Comparison of ENCODE assay signal across 21 cellular contexts in genomic region chr12:25840678-25841077, GRCh38.
A peak's percentile ranks its signal among the peaks of the same experiment; 100 is the strongest.
DNase-seq lines count a peak whose midpoint lies in the region; ATAC-seq and TF ChIP-seq lines count a peak whose summit lies in the region.
"Had no signal": no experiment of that assay in that cellular context is flagged by ENCODE, and none has a peak within 500 bp of the region (broad histone marks: within the 10 kb centered on the region; RNA-seq: fewer than 3 reads in every experiment).

No MANE protein-coding gene starts in this region.

- peak; percentile 26 for DNase-seq in GM23248
- DNase-seq in adipocyte (ENCODE audit: low read depth) = peak; percentile 73
- peak; percentile 70 to 80 for DNase-seq in fibroblast of lung (ENCODE audit: low read depth in 2 of 2)
- peak; percentile 25 for DNase-seq in skeletal muscle cell (ENCODE audit: low read depth)
- DNase-seq in DMS153 treated with DMSO at 0.1 percent for 48 hours (lab: John Stamatoyannopoulos, UW; ENCODE audit: unreplicated experiment) = no peak
- DNase-seq in dorsolateral prefrontal cortex = no peak
- DNase-seq: activated CD4-positive, alpha-beta T cell treated with anti-CD3 and anti-CD28 coated beads, Interleukin-2, amount 10 ng/mL, durations not matched to agents 7 days and 5 days; activated CD8-positive, alpha-beta memory T cell treated with anti-CD3 and anti-CD28 coated beads, Interleukin-2, amount 50 U/mL, for 48 hours; activated gamma-delta T cell; amygdala; BE2C; glutamatergic neuron; immature natural killer cell; lower lobe of right lung; NCI-H2227 treated with DMSO at 0.1 percent for 48 hours; nucleus accumbens; PC-3; right lobe of liver; stimulated activated CD4-positive, alpha-beta T cell treated with anti-CD3 and anti-CD28 coated beads, Interleukin-1b, Interleukin-23, amount 100 ng/mL, for 48 hours; stimulated activated naive CD8-positive, alpha-beta T cell treated with anti-CD3 and anti-CD28 coated beads, Interleukin-15, Interleukin-2, amounts not matched to agents 100 U/mL and 50 U/mL, for 24 hours had no signal

- no peak for ATAC-seq in GM19351 (IDR thresholded peaks at IDR 0.05; ENCODE audit: unreplicated experiment)
- ATAC-seq: lower lobe of right lung; PC-3; right lobe of liver; stimulated activated naive CD8-positive, alpha-beta T cell treated with anti-CD3 and anti-CD28 coated beads, Interleukin-15, Interleukin-2, amounts not matched to agents 100 U/mL and 50 U/mL, for 24 hours had no signal

- H2AFZ ChIP-seq in GM23248 = no peak overlapping the region
- H2AFZ ChIP-seq in fibroblast of lung (ENCODE audit: low read length) = peak overlapping the region; percentile 12

- 84 to 89% methylated on average over 6 of the region's 6 CpGs for WGBS in GM23248 (ENCODE audit: low coverage in 1 of 2, low lambda C conversion rate in 2 of 2, missing lambda C conversion rate in 2 of 2), 2 experiments

- H3K36me3 ChIP-seq in GM23248 (ENCODE audit: low read depth) (no peaks in the 10 kb centered on the region), adipocyte (ENCODE audit: control insufficient read depth, insufficient read depth, low read length, severe bottlenecking) (no peaks in the 10 kb centered on the region), fibroblast of lung (ENCODE audit: control insufficient read depth, insufficient read depth, low read length) (no peaks in the 10 kb centered on the region)
- H3K36me3 ChIP-seq: BE2C, lower lobe of right lung, right lobe of liver had no signal

- H3K9me3 ChIP-seq in GM23248 (ENCODE audit: low read depth) (no peaks in the 10 kb centered on the region), adipocyte (ENCODE audit: control insufficient read depth, low read length) (peaks cover 2% of the 10 kb centered on the region), fibroblast of lung (ENCODE audit: control insufficient read depth, insufficient read depth, low read depth, low read length) (no peaks in the 10 kb centered on the region)
- H3K9me3 ChIP-seq: BE2C, lower lobe of right lung, right lobe of liver had no signal

- no peak for TF ChIP-seq CTCF in fibroblast of lung (conservative IDR thresholded peaks at IDR 0.05 in 1 of 2, IDR thresholded peaks at IDR 0.05 in 1 of 2; ENCODE audit: low read depth in 1 of 2, low read length in 2 of 2)
- no peak for TF ChIP-seq CTCF in dorsolateral prefrontal cortex (IDR thresholded peaks at IDR 0.05 in 54 of 56, conservative IDR thresholded peaks at IDR 0.05 in 2 of 56; ENCODE audit: low read depth in 1 of 56, partially characterized antibody in 56 of 56)

- H4K20me1 ChIP-seq in GM23248 (ENCODE audit: insufficient read depth) = no peaks in the 10 kb centered on the region
- no peaks in the 10 kb centered on the region for H4K20me1 ChIP-seq in fibroblast of lung (ENCODE audit: control insufficient read depth, extremely low read depth, insufficient read depth, low read length)

- H3K4me1 ChIP-seq in GM23248 (ENCODE audit: insufficient read depth) = peaks cover 9% of the 10 kb centered on the region
- peaks cover 3% of the 10 kb centered on the region for H3K4me1 ChIP-seq in adipocyte (ENCODE audit: control insufficient read depth, insufficient read depth, low read length)
- H3K4me1 ChIP-seq in fibroblast of lung (ENCODE audit: control insufficient read depth, extremely low read depth, insufficient read depth, low read length) = peaks cover 3% of the 10 kb centered on the region
- H3K4me1 ChIP-seq: BE2C, lower lobe of right lung, right lobe of liver had no signal

- no peaks in the 10 kb centered on the region for H3K9me2 ChIP-seq in GM23248 (ENCODE audit: insufficient read depth)

- H3K79me2 ChIP-seq in GM23248 (ENCODE audit: insufficient read depth) (no peaks in the 10 kb centered on the region), fibroblast of lung (ENCODE audit: control insufficient read depth, insufficient read depth, low read length) (no peaks in the 10 kb centered on the region)

- in situ Hi-C loops in GM23248 (cut with MboI) = no loop called here

- H3K4me2 ChIP-seq in GM23248 (ENCODE audit: unreplicated experiment) = no peak overlapping the region
- H3K4me2 ChIP-seq in fibroblast of lung (ENCODE audit: extremely low read depth, insufficient read depth, low read length) = peak overlapping the region; percentile 17

- intact Hi-C loops in dorsolateral prefrontal cortex (cut with DNase I) = no loop called here

- no peaks in the 10 kb centered on the region for H3F3A ChIP-seq in GM23248 (ENCODE audit: insufficient read depth)

- H3K27me3 ChIP-seq in GM23248 (replicated peaks; ENCODE audit: insufficient read depth) (no peaks in the 10 kb centered on the region), adipocyte (replicated peaks; ENCODE audit: control insufficient read depth, insufficient read depth, low read length) (no peaks in the 10 kb centered on the region), fibroblast of lung (ENCODE audit: control insufficient read depth, insufficient read depth, low read length) (no peaks in the 10 kb centered on the region), dorsolateral prefrontal cortex (no peaks in the 10 kb centered on the region)
- H3K27me3 ChIP-seq: BE2C, right lobe of liver had no signal

- no peak overlapping the region for H3K9ac ChIP-seq in GM23248
- H3K9ac ChIP-seq in adipocyte (ENCODE audit: low read length) = no peak overlapping the region
- H3K9ac ChIP-seq in fibroblast of lung (ENCODE audit: insufficient read depth, low read length) = no peak overlapping the region

- no peak overlapping the region for H3K27ac ChIP-seq in GM23248
- peak overlapping the region; percentile 25 for H3K27ac ChIP-seq in fibroblast of lung (ENCODE audit: insufficient read depth, low read length)
- no peak overlapping the region for H3K27ac ChIP-seq in dorsolateral prefrontal cortex
- H3K27ac ChIP-seq: lower lobe of right lung, right lobe of liver had no signal

- H3K4me3 ChIP-seq in GM23248 (no peak overlapping the region), adipocyte (ENCODE audit: low read length) (no peak overlapping the region), fibroblast of lung (replicated peaks in 1 of 4; ENCODE audit: control extremely low read depth in 1 of 4, insufficient read depth in 1 of 4, low read depth in 3 of 4, low read length in 4 of 4) (no peak overlapping the region), skeletal muscle cell (ENCODE audit: low read depth, low read length) (no peak overlapping the region), dorsolateral prefrontal cortex (no peak overlapping the region)
- H3K4me3 ChIP-seq: lower lobe of right lung, right lobe of liver had no signal

Comparison
In these comparisons a context has a peak if more than half of its experiments do, and no peak if none do; other contexts are left out.
1. DNase-seq: peak in GM23248 (single experiment), adipocyte (single experiment), fibroblast of lung (2 of 2) and skeletal muscle cell (single experiment); none in DMS153 treated with DMSO at 0.1 percent for 48 hours (single experiment) and dorsolateral prefrontal cortex (0 of 10).